ENCODE assay signal across 8 cellular contexts in genomic region chr9:100352201-100352726, GRCh38. TPM values are rescaled to one million over a fixed set of nuclear protein-coding genes. Genes with fewer than 3 reads are reported as not detected.
DNase-seq lines count a peak whose midpoint lies in the region; ATAC-seq and TF ChIP-seq lines count a peak whose summit lies in the region.

No MANE protein-coding gene starts in this region.

- H3K4me2 ChIP-seq in mammary epithelial cell (ENCODE audit: insufficient read depth, low read depth, low read length), result peak overlapping the region; percentile 96

- CTCF ChIA-PET in mammary epithelial cell (lab: Charles Lee; ENCODE audit: low non-redundant PET), result interaction anchor here (0.7 kb wide), 1 partner anchor 140 kb away, joined by 3 read pairs; no protein-coding TSS in a partner anchor

- peak overlapping the region; percentile 93 for H3K27ac Mint-ChIP-seq in T-helper 17 cell

- H3K79me2 ChIP-seq in mammary epithelial cell (ENCODE audit: insufficient read depth, low read length), result peaks cover 58% of the 10 kb centered on the region

- H3K9ac ChIP-seq in mammary epithelial cell (ENCODE audit: insufficient read depth, low read length), result peak overlapping the region; percentile 89

- in situ Hi-C loops in mammary epithelial cell (cut with MboI; ENCODE audit: low sequenced_read_pairs in 2 of 2), result loop anchor here in 1 of 2 donors (5.0 kb wide), 1 partner anchor 80 kb away; no protein-coding TSS in a partner anchor

- H4K20me1 ChIP-seq in mammary epithelial cell (ENCODE audit: insufficient read depth, low read length), result peaks cover 2% of the 10 kb centered on the region

- no peaks in the 10 kb centered on the region for H3K27me3 Mint-ChIP-seq in T-helper 17 cell

- TSS peak; percentile 36 for BruUV-seq in mammary epithelial cell (replicated peaks; lab: Mats Ljungman, UMichigan)

- dilution Hi-C loops in mammary epithelial cell (cut with HindIII; ENCODE audit: low sequenced_read_pairs), result no loop called here

- H3K27me3 ChIP-seq in BE2C (no peaks in the 10 kb centered on the region), mammary epithelial cell (ENCODE audit: insufficient read depth, low read length) (no peaks in the 10 kb centered on the region)

- ATAC-seq in HG03280 (IDR thresholded peaks at IDR 0.05; ENCODE audit: unreplicated experiment), result peak; percentile 35
- ATAC-seq in T-helper 17 cell, result peak; percentile 24

- peak overlapping the region; percentile 94 for H3K4me3 Mint-ChIP-seq in T-helper 17 cell

- WGBS in mammary epithelial cell (ENCODE audit: low coverage, missing lambda C conversion rate), result 2% methylated on average over 7 of the region's 43 CpGs

- H3K9me3 ChIP-seq in BE2C (no peaks in the 10 kb centered on the region), T-helper 17 cell (ENCODE audit: control insufficient read depth, low read length, poor library complexity, severe bottlenecking) (no peaks in the 10 kb centered on the region), mammary epithelial cell (replicated peaks; ENCODE audit: insufficient read depth, low read length) (no peaks in the 10 kb centered on the region)

- peak overlapping the region; percentile 80 for H3K4me3 ChIP-seq in BE2C (ENCODE audit: low read depth, low read length)
- H3K4me3 ChIP-seq in mammary epithelial cell (replicated peaks in 1 of 3; ENCODE audit: insufficient read depth in 1 of 3, low read depth in 2 of 3, low read length in 3 of 3), result peak overlapping the region; percentile 54 to 86 (median 78)

- peaks cover 42% of the 10 kb centered on the region for H3K4me1 Mint-ChIP-seq in T-helper 17 cell

- intact Hi-C loops in mammary epithelial cell (cut with micrococcal nuclease), result loop anchor here (1.0 kb wide), 3 partner anchors 59 to 86 kb away; no protein-coding TSS in a partner anchor

- no peaks in the 10 kb centered on the region for H3K36me3 Mint-ChIP-seq in T-helper 17 cell (ENCODE audit: low read depth)

- peak overlapping the region; percentile 97 for H2AFZ ChIP-seq in mammary epithelial cell (ENCODE audit: low read depth, low read length)

- DNase-seq in BE2C (peak; percentile 40), GM19238 (ENCODE audit: insufficient read length, low spot score) (peak; percentile 24), T-helper 17 cell (peak in 1 of 3 donors; percentile 5), mammary epithelial cell (peak; percentile 41), islet precursor cell (peak; percentile 76), GOT3 (lab: John Stamatoyannopoulos, UW) (no peak)
- peak; percentile 18 to 27 for DNase-seq in stimulated activated CD4-positive, alpha-beta T cell treated with anti-CD3 and anti-CD28 coated beads, Interleukin-1b, Interleukin-23, amount 100 ng/mL, for 4 hours (ENCODE audit: low read depth in 2 of 2)

- peak overlapping the region; percentile 74 for H3K27ac ChIP-seq in mammary epithelial cell (ENCODE audit: insufficient read depth, low read depth, low read length)

- peaks cover under 1% of the 10 kb centered on the region; the same call in 1 of the 2 replicates for H3K36me3 ChIP-seq in BE2C
- H3K36me3 ChIP-seq in mammary epithelial cell (ENCODE audit: insufficient read depth, low read length), result peaks cover 3% of the 10 kb centered on the region

- no peak for TF ChIP-seq CTCF in BE2C (IDR thresholded peaks at IDR 0.05; ENCODE audit: low read depth, low read length)
- TF ChIP-seq CTCF in mammary epithelial cell (conservative IDR thresholded peaks at IDR 0.05 in 1 of 2, IDR thresholded peaks at IDR 0.05 in 1 of 2; ENCODE audit: extremely low read depth in 1 of 2, insufficient read depth in 1 of 2, low read depth in 1 of 2, low read length in 2 of 2), result no peak

- H3K4me1 ChIP-seq in BE2C (no peaks in the 10 kb centered on the region), mammary epithelial cell (ENCODE audit: insufficient read depth, low read length) (peaks cover 13% of the 10 kb centered on the region)

RNA-seq across cellular contexts. Expression of gene TEX10, which starts 0.5 kb away (rescaled TPM):
- polyA plus RNA-seq in BE2C (2012; ENCODE audit: insufficient read depth, insufficient read length, low read depth), result 22.8 TPM
- total RNA-seq in T-helper 17 cell (10 to 100 TPM in 1 of 2 donors, 1 to 10 TPM in 1; 9.9 to 10.5 TPM), mammary epithelial cell (10 to 100 TPM; 30.3 to 36.8 TPM)
- 27.8 TPM for polyA plus RNA-seq in mammary epithelial cell
- polyA minus RNA-seq in mammary epithelial cell, result 40.7 TPM
